In the genomic region with DNA sequence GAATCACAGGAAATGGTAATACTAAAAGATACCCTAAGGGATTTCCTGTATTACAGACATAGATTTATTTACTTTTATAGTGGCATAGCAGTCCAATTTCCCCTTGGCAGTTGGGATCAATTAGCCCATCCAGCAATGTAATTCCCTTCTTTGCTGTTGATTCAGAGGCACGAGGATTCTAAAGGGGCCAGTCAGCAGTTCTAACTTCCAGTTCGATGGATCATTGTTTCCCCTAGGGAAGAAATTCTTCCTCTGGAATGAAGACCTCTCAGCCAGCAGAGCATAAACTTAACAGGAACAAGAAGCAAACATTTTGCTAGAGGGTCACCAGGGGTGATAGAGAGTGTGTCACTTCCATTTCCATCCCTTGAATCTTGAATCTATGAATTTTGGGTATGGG, we compare ENCODE assay signal across 23 cellular contexts.
"Had no signal": no experiment of that assay in that cellular context is flagged by ENCODE, and none has a peak within 500 bp of the region (broad histone marks: within the 10 kb centered on the region; RNA-seq: fewer than 3 reads in every experiment).

No MANE protein-coding gene starts in this region.

- H3K4me3 Mint-ChIP-seq: activated CD8-positive, alpha-beta T cell treated with anti-CD3 and anti-CD28 coated beads, Interleukin-2, amount 10 ng/mL, durations not matched to agents 7 days and 5 days; activated T-helper 1 cell treated with anti-CD3 and anti-CD28 coated beads, Interleukin-12 subunit alpha, Interleukin-12 subunit beta, Interleukin-2, Interleukin-4 antibody, amounts not matched to agents 30 ng/mL and 10 ng/mL and 1 ng/mL, durations not matched to agents 14 hours and 24 hours and 36 hours; brain; dendritic cell treated with granulocyte-macrophage colony-stimulating factor and Interleukin-4, amounts not matched to agents 40 ng/mL and 50 ng/mL, for 4 days; nephron progenitor cell; stimulated activated naive B cell treated with anti-CD40 and anti-IgM and Interleukin-4, amounts not matched to agents 10 μg/mL and 1 μg/mL and 100 μg/mL, for 72 hours had no signal

- H3K4me3 ChIP-seq: heart right ventricle, smooth muscle cell, thyroid gland had no signal

- H3K27ac ChIP-seq: heart right ventricle, parathyroid adenoma, thyroid gland had no signal

- H3K27ac Mint-ChIP-seq: activated CD8-positive, alpha-beta T cell treated with anti-CD3 and anti-CD28 coated beads, Interleukin-2, amount 10 ng/mL, durations not matched to agents 7 days and 5 days; activated naive CD4-positive, alpha-beta T cell treated with anti-CD3 and anti-CD28 coated beads, Interleukin-2, amount 50 U/mL, for 72 hours; activated T-helper 1 cell treated with anti-CD3 and anti-CD28 coated beads, Interleukin-12 subunit alpha, Interleukin-12 subunit beta, Interleukin-2, Interleukin-4 antibody, amounts not matched to agents 30 ng/mL and 10 ng/mL and 1 ng/mL, durations not matched to agents 14 hours and 24 hours and 36 hours; brain; dendritic cell treated with granulocyte-macrophage colony-stimulating factor and Interleukin-4, amounts not matched to agents 40 ng/mL and 50 ng/mL, for 4 days; nephron progenitor cell; stimulated activated naive B cell treated with anti-CD40 and anti-IgM and Interleukin-4, amounts not matched to agents 10 μg/mL and 1 μg/mL and 100 μg/mL, for 72 hours had no signal

- H3K27me3 Mint-ChIP-seq: dendritic cell treated with granulocyte-macrophage colony-stimulating factor and Interleukin-4, amounts not matched to agents 40 ng/mL and 50 ng/mL, for 4 days; stimulated activated naive B cell treated with anti-CD40 and anti-IgM and Interleukin-4, amounts not matched to agents 10 μg/mL and 1 μg/mL and 100 μg/mL, for 72 hours had no signal

- H3K9me3 Mint-ChIP-seq: dendritic cell treated with granulocyte-macrophage colony-stimulating factor and Interleukin-4, amounts not matched to agents 40 ng/mL and 50 ng/mL, for 4 days; nephron progenitor cell had no signal

- H3K4me1 Mint-ChIP-seq: brain; nephron progenitor cell; stimulated activated naive B cell treated with anti-CD40 and anti-IgM and Interleukin-4, amounts not matched to agents 10 μg/mL and 1 μg/mL and 100 μg/mL, for 72 hours had no signal

- ATAC-seq: activated CD4-positive, CD25-positive, alpha-beta regulatory T cell treated with anti-CD3 and anti-CD28 coated beads, Interleukin-2, amount 50 U/mL, for 24 hours; activated CD8-positive, alpha-beta T cell treated with anti-CD3 and anti-CD28 coated beads, Interleukin-2, amount 10 ng/mL, durations not matched to agents 7 days and 5 days; activated naive CD4-positive, alpha-beta T cell treated with anti-CD3 and anti-CD28 coated beads, Interleukin-2, amount 50 U/mL, for 72 hours; heart right ventricle; left cardiac atrium; sciatic nerve; stimulated activated naive B cell treated with anti-CD40 and anti-IgM and Interleukin-4, amounts not matched to agents 10 μg/mL and 1 μg/mL and 100 μg/mL, for 72 hours had no signal

- DNase-seq: activated CD4-positive, alpha-beta T cell treated with anti-CD3 and anti-CD28 coated beads, Interleukin-2, amount 50 U/mL, for 1 hour; activated CD8-positive, alpha-beta T cell treated with anti-CD3 and anti-CD28 coated beads, Interleukin-2, amount 10 ng/mL, durations not matched to agents 7 days and 5 days; activated gamma-delta T cell; aorta; caudate nucleus; effector CD4-positive, alpha-beta T cell; erythroblast; heart right ventricle; islet precursor cell; left cardiac atrium; nephron progenitor cell; nucleus accumbens; stimulated activated CD4-positive, alpha-beta T cell treated with anti-CD3 and anti-CD28 coated beads, Interleukin-15, amount 100 ng/mL, for 24 hours; stimulated activated naive B cell treated with anti-CD40 and anti-IgM and Interleukin-4, amounts not matched to agents 10 μg/mL and 1 μg/mL and 100 μg/mL, for 72 hours; thyroid gland had no signal
